ENCODE assay signal across 1 cellular context in genomic region chr1:169670836-169671235, GRCh38.
A peak's percentile ranks its signal among the peaks of the same experiment; 100 is the strongest.
TF ChIP-seq lines count a peak whose summit lies in the region.

No MANE protein-coding gene starts in this region.

TF ChIP-seq in endothelial cell of umbilical vein, 7 proteins besides CTCF, POLR2A, EP300 and RAD21 (continued from another document):
- TF ChIP-seq, protein P1, sequence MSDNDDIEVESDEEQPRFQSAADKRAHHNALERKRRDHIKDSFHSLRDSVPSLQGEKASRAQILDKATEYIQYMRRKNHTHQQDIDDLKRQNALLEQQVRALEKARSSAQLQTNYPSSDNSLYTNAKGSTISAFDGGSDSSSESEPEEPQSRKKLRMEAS (IDR thresholded peaks at IDR 0.05; ENCODE audit: insufficient read depth, insufficient read length) = no peak
- TF ChIP-seq EZH2 (IDR thresholded peaks at IDR 0.05; ENCODE audit: borderline replicate concordance, low read depth, low read length, severe bottlenecking) = no peak
- TF ChIP-seq FOS (IDR thresholded peaks at IDR 0.05; ENCODE audit: borderline replicate concordance, insufficient read depth, low read length) = peak; percentile 8
- TF ChIP-seq GATA2 (IDR thresholded peaks at IDR 0.05; ENCODE audit: insufficient read depth, insufficient read length, low read depth, low read length) = peak; percentile 42
TF ChIP-seq in endothelial cell of umbilical vein: peak in this region for 3.
